10 cellular contexts compared by ENCODE assay signal in genomic region chr5:140925806-140926205, GRCh38. TPM values are rescaled to one million over a fixed set of nuclear protein-coding genes. Genes with fewer than 3 reads are reported as not detected.
DNase-seq lines count a peak whose midpoint lies in the region; ATAC-seq and TF ChIP-seq lines count a peak whose summit lies in the region.
"Had no signal": no experiment of that assay in that cellular context is flagged by ENCODE, and none has a peak within 500 bp of the region (broad histone marks: within the 10 kb centered on the region; RNA-seq: fewer than 3 reads in every experiment).

No MANE protein-coding gene starts in this region.

- no peaks in the 10 kb centered on the region for H3K4me1 ChIP-seq in GM23248 (ENCODE audit: insufficient read depth)
- peaks cover 0 to 7% of the 10 kb centered on the region in 2 experiments; a peak in 1 of 4 replicates for H3K4me1 ChIP-seq in SK-N-SH (ENCODE audit: control insufficient read depth in 1 of 2, insufficient read depth in 2 of 2, low read depth in 1 of 2, low read length in 1 of 2)
- peaks cover 7% of the 10 kb centered on the region for H3K4me1 ChIP-seq in hepatocyte (ENCODE audit: insufficient read depth)
- no peaks in the 10 kb centered on the region for H3K4me1 ChIP-seq in rectal smooth muscle tissue (ENCODE audit: control insufficient read depth, insufficient read depth, low read length)

- CTCF ChIA-PET in SK-N-SH (lab: Yijun Ruan, JAX) = interaction anchor here (0.6 to 5.0 kb wide), 43 partner anchors 9 to 251 kb away, joined by 3 to 194 read pairs (median 7); partner anchors contain the start of genes PCDHA10, PCDHA12, PCDHA4 and PCDHA5

- no peak overlapping the region for H3K27ac ChIP-seq in GM23248
- H3K27ac ChIP-seq in SK-N-SH (ENCODE audit: low read depth in 2 of 2, low read length in 1 of 2) = peak overlapping the region in 1 of 2 experiments; percentile 71; a peak in 2 of 4 replicates
- peak overlapping the region; percentile 42 for H3K27ac ChIP-seq in hepatocyte
- H3K27ac ChIP-seq in rectal smooth muscle tissue (ENCODE audit: low read depth, low read length) = no peak overlapping the region

- in situ Hi-C loops in GM23248 (cut with MboI) = no loop called here

- WGBS in GM23248 (ENCODE audit: low coverage in 1 of 2, low lambda C conversion rate in 2 of 2, missing lambda C conversion rate in 2 of 2), 2 experiments = 13% methylated on average over 19 of the region's 19 CpGs
- WGBS in SK-N-SH (ENCODE audit: low lambda C conversion rate) = 13% methylated on average over 17 of the region's 19 CpGs
- 4% methylated on average over 19 of the region's 19 CpGs for WGBS in hepatocyte (ENCODE audit: low lambda C conversion rate, missing lambda C conversion rate)

- H2AFZ ChIP-seq in GM23248 = peak overlapping the region; percentile 67; the same call in 1 of the 2 replicates
- H2AFZ ChIP-seq in SK-N-SH (ENCODE audit: low read depth) = peak overlapping the region; percentile 84; the same call in 1 of the 2 replicates
- peak overlapping the region; percentile 50 for H2AFZ ChIP-seq in hepatocyte

- H3K27me3 ChIP-seq in GM23248 (replicated peaks; ENCODE audit: insufficient read depth) (peaks cover 12% of the 10 kb centered on the region), SK-N-SH (ENCODE audit: insufficient read depth) (no peaks in the 10 kb centered on the region), hepatocyte (no peaks in the 10 kb centered on the region), rectal smooth muscle tissue (ENCODE audit: control insufficient read depth, insufficient read depth, low read length) (no peaks in the 10 kb centered on the region)

- POLR2A ChIA-PET in SK-N-SH (lab: Yijun Ruan, JAX) = interaction anchor here (0.9 to 2.8 kb wide), 8 partner anchors 10 to 120 kb away, joined by 3 to 54 read pairs (median 6); partner anchors contain the start of genes PCDHA8 and PCDHAC2

- H3K9me2 ChIP-seq in GM23248 (ENCODE audit: insufficient read depth) = no peaks in the 10 kb centered on the region
- no peaks in the 10 kb centered on the region for H3K9me2 ChIP-seq in SK-N-SH
- no peaks in the 10 kb centered on the region for H3K9me2 ChIP-seq in hepatocyte (replicated peaks; ENCODE audit: insufficient read depth)

- TF ChIP-seq RAD21 in SK-N-SH (IDR thresholded peaks at IDR 0.05; ENCODE audit: low read length) = no peak

- H3K4me3 ChIP-seq in GM23248 (no peak overlapping the region; the same call in 1 of the 2 replicates), SK-N-SH (ENCODE audit: low read depth in 2 of 2, low read length in 1 of 2) (peak overlapping the region; percentile 54 to 62), hepatocyte (peak overlapping the region; percentile 57), rectal smooth muscle tissue (ENCODE audit: low read length) (peak overlapping the region; percentile 68)

- H3K9me3 ChIP-seq in GM23248 (ENCODE audit: low read depth) = no peaks in the 10 kb centered on the region
- H3K9me3 ChIP-seq in SK-N-SH = no peaks in the 10 kb centered on the region
- H3K9me3 ChIP-seq in hepatocyte (ENCODE audit: low read depth) = no peaks in the 10 kb centered on the region

- DNase-seq in GM23248 = no peak
- DNase-seq in SK-N-SH = no peak
- no peak for DNase-seq in hepatocyte (ENCODE audit: low spot score)
- DNase-seq in NCI-H2107 treated with DMSO at 0.1 percent for 48 hours (lab: John Stamatoyannopoulos, UW; ENCODE audit: unreplicated experiment) = no peak
- DNase-seq in putamen (ENCODE audit: low spot score) = no peak
- DNase-seq: activated CD8-positive, alpha-beta memory T cell treated with anti-CD3 and anti-CD28 coated beads, Interleukin-2, amount 50 U/mL, for 4 hours; SIG-M5 had no signal

- no peaks in the 10 kb centered on the region for H3K36me3 ChIP-seq in GM23248 (ENCODE audit: low read depth)
- no peaks in the 10 kb centered on the region for H3K36me3 ChIP-seq in SK-N-SH (replicated peaks in 1 of 2; ENCODE audit: control insufficient read depth in 1 of 2, insufficient read depth in 2 of 2, low read length in 1 of 2)
- no peaks in the 10 kb centered on the region for H3K36me3 ChIP-seq in hepatocyte (replicated peaks; ENCODE audit: insufficient read depth, low read depth)
- H3K36me3 ChIP-seq in rectal smooth muscle tissue (ENCODE audit: control insufficient read depth, insufficient read depth, low read length) = no peaks in the 10 kb centered on the region

- no peak for TF ChIP-seq CTCF in SK-N-SH (IDR thresholded peaks at IDR 0.05)
- no peak for TF ChIP-seq CTCF in hepatocyte (IDR thresholded peaks at IDR 0.05; ENCODE audit: poor library complexity)

- no peak for ATAC-seq in GM21515 (IDR thresholded peaks at IDR 0.05; ENCODE audit: unreplicated experiment)
- no peak for ATAC-seq in GM18502 (IDR thresholded peaks at IDR 0.05; ENCODE audit: poor library complexity, unreplicated experiment)

- no peaks in the 10 kb centered on the region for H4K20me1 ChIP-seq in GM23248 (ENCODE audit: insufficient read depth)
- no peaks in the 10 kb centered on the region for H4K20me1 ChIP-seq in SK-N-SH (ENCODE audit: insufficient read depth)
- H4K20me1 ChIP-seq in hepatocyte (ENCODE audit: insufficient read depth, poor library complexity, severe bottlenecking) = peaks cover 9% of the 10 kb centered on the region

- no peak for TF ChIP-seq EP300 in SK-N-SH (IDR thresholded peaks at IDR 0.05; ENCODE audit: borderline replicate concordance in 1 of 2, low read depth in 1 of 2, low read length in 1 of 2)

- H3K9ac ChIP-seq in GM23248 (no peak overlapping the region), SK-N-SH (no peak overlapping the region), rectal smooth muscle tissue (ENCODE audit: low read length) (no peak overlapping the region)

- H3F3A ChIP-seq in GM23248 (ENCODE audit: insufficient read depth) (no peaks in the 10 kb centered on the region), SK-N-SH (replicated peaks; ENCODE audit: insufficient read depth) (no peaks in the 10 kb centered on the region)

- H3K79me2 ChIP-seq in GM23248 (ENCODE audit: insufficient read depth) = no peaks in the 10 kb centered on the region
- no peaks in the 10 kb centered on the region for H3K79me2 ChIP-seq in SK-N-SH (ENCODE audit: insufficient read depth)
- H3K79me2 ChIP-seq in hepatocyte = peaks cover 5% of the 10 kb centered on the region

- H3K4me2 ChIP-seq in GM23248 (ENCODE audit: unreplicated experiment) = no peak overlapping the region
- H3K4me2 ChIP-seq in SK-N-SH = peak overlapping the region; percentile 81
- H3K4me2 ChIP-seq in hepatocyte = peak overlapping the region; percentile 95

TF ChIP-seq in SK-N-SH, 30 proteins besides CTCF, POLR2A, EP300 and RAD21:
- TF ChIP-seq GABPA (IDR thresholded peaks at IDR 0.05; ENCODE audit: low read depth) (no peak), FOSL2 (IDR thresholded peaks at IDR 0.05; ENCODE audit: borderline replicate concordance, low read depth) (no peak), GATA2 (CRISPR knock-in tag; IDR thresholded peaks at IDR 0.05) (no peak), RCOR1 (IDR thresholded peaks at IDR 0.05; ENCODE audit: low read length) (no peak), PBX3 (IDR thresholded peaks at IDR 0.05) (no peak), EZH2phosphoT487 (IDR thresholded peaks at IDR 0.05; ENCODE audit: borderline replicate concordance, low read depth) (no peak)

RNA-seq across cellular contexts. Expression of gene PCDHAC1, which starts 0.3 kb away (rescaled TPM):
- total RNA-seq in GM23248 (2014; rRNA removed; shearing (Covaris generic)) = 0.38 TPM in 1 of 2 replicates, not detected in the other
- polyA plus RNA-seq in GM23248 (2016; fragmentation: Nextera tagmentation; extraction: Ambion mirVana) (not detected in 2 replicates), SK-N-SH (2012; rRNA removed) (0.08 and 0.21 TPM in 2 replicates), hepatocyte (0.41 and 1.3 TPM in 2 replicates)
- 0.10 and 0.24 TPM in 2 replicates for polyA plus RNA-seq in SK-N-SH (2012; cell fraction: cytosol; rRNA removed)
- 0.12 and 0.13 TPM in 2 replicates for polyA plus RNA-seq in SK-N-SH (2012; cell fraction: nucleus; rRNA removed)
- 6.3 and 7.0 TPM in 2 replicates for total RNA-seq in hepatocyte

RNA-seq across cellular contexts. Expression of gene PCDHAC2, which starts 40.5 kb away (rescaled TPM):
- not detected in 2 replicates for total RNA-seq in GM23248 (2014; rRNA removed; shearing (Covaris generic))
- polyA plus RNA-seq in GM23248 (2016; fragmentation: Nextera tagmentation; extraction: Ambion mirVana) (not detected in 2 replicates), SK-N-SH (2012; rRNA removed) (0.39 and 0.76 TPM in 2 replicates), hepatocyte (5.4 and 6.4 TPM in 2 replicates)
- polyA plus RNA-seq in SK-N-SH (2012; cell fraction: cytosol; rRNA removed) = 1.1 and 1.8 TPM in 2 replicates
- polyA plus RNA-seq in SK-N-SH (2012; cell fraction: nucleus; rRNA removed) = 0.30 and 0.53 TPM in 2 replicates
- total RNA-seq in hepatocyte = 6.8 and 11.3 TPM in 2 replicates

RNA-seq across cellular contexts. Expression of gene PCDHA13, which starts 43.9 kb away (rescaled TPM):
- not detected in 2 replicates for total RNA-seq in GM23248 (2014; rRNA removed; shearing (Covaris generic))
- polyA plus RNA-seq in GM23248 (2016; fragmentation: Nextera tagmentation; extraction: Ambion mirVana) (not detected in 2 replicates), SK-N-SH (2012; rRNA removed) (not detected in 2 replicates), hepatocyte (0.27 and 1.2 TPM in 2 replicates)
- polyA plus RNA-seq in SK-N-SH (2012; cell fraction: cytosol; rRNA removed) = not detected in 2 replicates
- 0.06 and 0.07 TPM in 2 replicates for polyA plus RNA-seq in SK-N-SH (2012; cell fraction: nucleus; rRNA removed)
- total RNA-seq in hepatocyte = 4.1 and 4.3 TPM in 2 replicates

RNA-seq across cellular contexts. Expression of gene PCDHA12, which starts 50.7 kb away (rescaled TPM):
- not detected in 2 replicates for total RNA-seq in GM23248 (2014; rRNA removed; shearing (Covaris generic))
- not detected in 2 replicates for polyA plus RNA-seq in GM23248 (2016; fragmentation: Nextera tagmentation; extraction: Ambion mirVana)
- polyA plus RNA-seq in SK-N-SH (2012; rRNA removed) = 0.54 and 0.70 TPM in 2 replicates
- polyA plus RNA-seq in SK-N-SH (2012; cell fraction: cytosol; rRNA removed) = 0.49 and 0.55 TPM in 2 replicates
- 0.74 and 0.97 TPM in 2 replicates for polyA plus RNA-seq in SK-N-SH (2012; cell fraction: nucleus; rRNA removed)
- 18.7 TPM in 2 replicates for total RNA-seq in hepatocyte
- 7.2 and 7.8 TPM in 2 replicates for polyA plus RNA-seq in hepatocyte

RNA-seq across cellular contexts. Expression of gene PCDHA11, which starts 57.0 kb away (rescaled TPM):
- total RNA-seq in GM23248 (2014; rRNA removed; shearing (Covaris generic)) = not detected in 2 replicates
- polyA plus RNA-seq in GM23248 (2016; fragmentation: Nextera tagmentation; extraction: Ambion mirVana) (not detected in 2 replicates), SK-N-SH (2012; rRNA removed) (not detected in 2 replicates), hepatocyte (2.5 TPM in 2 replicates)
- polyA plus RNA-seq in SK-N-SH (2012; cell fraction: cytosol; rRNA removed) = not detected in 2 replicates
- 0.02 and 0.05 TPM in 2 replicates for polyA plus RNA-seq in SK-N-SH (2012; cell fraction: nucleus; rRNA removed)
- 1.8 and 4.5 TPM in 2 replicates for total RNA-seq in hepatocyte
